Comparison of ENCODE assay signal across 29 cellular contexts in the genomic region with DNA sequence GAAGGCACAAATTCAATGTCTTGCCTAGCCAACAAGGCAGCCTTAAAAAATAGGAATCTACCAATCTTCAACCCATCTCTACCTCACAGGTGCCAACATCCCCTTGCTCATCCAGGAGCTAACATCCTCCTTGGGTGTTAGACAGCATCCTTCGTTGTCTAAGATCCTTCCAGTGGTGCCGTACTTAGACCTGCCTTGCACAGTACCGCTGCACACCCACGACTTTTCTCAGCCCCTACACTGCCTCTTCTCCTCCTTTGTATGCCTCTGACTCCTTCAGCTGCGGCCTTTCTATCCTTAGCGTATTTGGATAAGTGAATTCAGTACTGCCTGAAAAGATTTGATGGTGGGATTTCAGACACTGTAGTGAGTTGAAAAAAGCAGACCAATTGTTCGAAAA. TPM values are rescaled to one million over a fixed set of nuclear protein-coding genes. Genes with fewer than 3 reads are reported as not detected.
"Had no signal": no experiment of that assay in that cellular context is flagged by ENCODE, and none has a peak within 500 bp of the region (broad histone marks: within the 10 kb centered on the region; RNA-seq: fewer than 3 reads in every experiment).

No MANE protein-coding gene starts in this region.

- H3K4me3 Mint-ChIP-seq: mesothelial cell of epicardium, naive B cell had no signal

- H3K27ac ChIP-seq: coronary artery, dorsolateral prefrontal cortex, esophagus squamous epithelium, gastrocnemius medialis, left ventricle myocardium inferior, lower lobe of right lung had no signal

- H3K9me3 Mint-ChIP-seq: mesothelial cell of epicardium had no signal

- H3K36me3 ChIP-seq: esophagus squamous epithelium, gastrocnemius medialis, heart right ventricle, left ventricle myocardium inferior, lower lobe of right lung had no signal

- DNase-seq: dermis blood vessel endothelial cell; dorsolateral prefrontal cortex; effector CD4-positive, alpha-beta T cell; effector memory CD4-positive, alpha-beta T cell; esophagus squamous epithelium; foreskin fibroblast; foreskin melanocyte; gastrocnemius medialis; glutamatergic neuron; heart right ventricle; hippocampal formation; left cardiac atrium; left ventricle myocardium inferior; lower lobe of right lung; mesenchymal stem cell; mucosa of descending colon; naive B cell had no signal

- H3K9me3 ChIP-seq: esophagus squamous epithelium, gastrocnemius medialis, heart right ventricle, left ventricle myocardium inferior, lower lobe of right lung, mucosa of descending colon had no signal

- FAIRE-seq: colon, endothelial cell of umbilical vein, islet of Langerhans, keratinocyte had no signal

- H3K36me3 Mint-ChIP-seq: mesothelial cell of epicardium, naive B cell had no signal

- ATAC-seq: gastrocnemius medialis, heart right ventricle, left cardiac atrium, left lobe of liver, lower lobe of right lung, mucosa of descending colon had no signal

- H3K27me3 ChIP-seq: dorsolateral prefrontal cortex, esophagus squamous epithelium, gastrocnemius medialis, heart right ventricle had no signal

- H3K4me1 ChIP-seq: lower lobe of right lung had no signal

- H3K27ac Mint-ChIP-seq: mesothelial cell of epicardium, naive B cell had no signal

- H3K4me3 ChIP-seq: coronary artery, dorsolateral prefrontal cortex, esophagus squamous epithelium, gastrocnemius medialis, heart right ventricle, left ventricle myocardium inferior, lower lobe of right lung, mucosa of descending colon had no signal

RNA-seq across cellular contexts. Expression of gene ENKUR, which starts 47.6 kb away (rescaled TPM):
- total RNA-seq: epithelial cell of proximal tubule, gastrocnemius medialis, glomerular endothelial cell, heart right ventricle, left cardiac atrium, left ventricle myocardium inferior, lower leg skin, mesenteric fat pad, myocyte had no signal
